15 cellular contexts compared by ENCODE assay signal in the genomic region with DNA sequence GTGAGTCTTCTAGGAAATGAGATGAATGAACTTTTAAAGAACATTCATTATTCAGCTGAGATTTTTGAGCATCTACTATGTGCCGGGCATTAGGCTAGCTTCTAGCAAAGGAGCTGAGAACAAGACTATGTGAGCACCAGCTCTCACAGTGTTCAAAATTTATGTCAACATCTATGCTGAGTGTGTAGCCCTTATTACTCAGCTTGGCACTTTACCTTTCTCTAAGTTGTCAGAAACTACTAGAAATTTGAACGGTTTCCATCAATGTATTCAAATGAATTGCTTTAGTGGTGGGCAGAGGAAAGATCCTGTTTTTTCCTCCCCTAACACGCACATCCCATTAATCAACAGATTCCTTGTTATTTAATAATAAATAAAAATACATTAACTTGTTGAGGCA. TPM values are rescaled to one million over a fixed set of nuclear protein-coding genes. Genes with fewer than 3 reads are reported as not detected.
DNase-seq lines count a peak whose midpoint lies in the region; ATAC-seq, FAIRE-seq and TF ChIP-seq lines count a peak whose summit lies in the region.
"Had no signal": no experiment of that assay in that cellular context is flagged by ENCODE, and none has a peak within 500 bp of the region (broad histone marks: within the 10 kb centered on the region; RNA-seq: fewer than 3 reads in every experiment).

No MANE protein-coding gene starts in this region.

- 94% methylated on average over 3 of the region's 3 CpGs for WGBS in HepG2 (ENCODE audit: low lambda C conversion rate)
- WGBS in right lobe of liver (ENCODE audit: insufficient coverage, low coverage, low lambda C conversion rate, missing lambda C conversion rate) = 85% methylated on average over 3 of the region's 3 CpGs

- POLR2A ChIA-PET in HepG2 (lab: Yijun Ruan, JAX) = interaction anchor here (1.2 to 4.2 kb wide), 5 partner anchors 8 to 54 kb away, joined by 3 to 20 read pairs (median 12); no protein-coding TSS in a partner anchor
- POLR2A ChIA-PET in CD8-positive, alpha-beta memory T cell (lab: Charles Lee) = no interaction called here

- BruUV-seq in HepG2 (replicated peaks; lab: Mats Ljungman, UMichigan) = no TSS peak

- TF ChIP-seq CTCF in HepG2 (CRISPR knock-in tag; IDR thresholded peaks at IDR 0.05) (no peak), right lobe of liver (IDR thresholded peaks at IDR 0.05) (no peak), keratinocyte (optimal IDR thresholded peaks at IDR 0.05 in 1 of 3, IDR thresholded peaks at IDR 0.05 in 1 of 3, conservative IDR thresholded peaks at IDR 0.05 in 1 of 3; ENCODE audit: extremely low read depth in 1 of 3, insufficient read depth in 2 of 3, low read length in 3 of 3) (no peak)

- no peak for TF ChIP-seq EP300 in HepG2 (IDR thresholded peaks at IDR 0.05; ENCODE audit: low read depth in 2 of 2, low read length in 2 of 2)
- TF ChIP-seq EP300 in HepG2 (CRISPR knock-in tag; IDR thresholded peaks at IDR 0.05; ENCODE audit: borderline replicate concordance) = no peak

- H3K4me1 Mint-ChIP-seq in CD8-positive, alpha-beta memory T cell = no peaks in the 10 kb centered on the region

- H3K36me3 ChIP-seq in HepG2 (replicated peaks in 1 of 2; ENCODE audit: control insufficient read depth in 1 of 2, insufficient read depth in 2 of 2, low read length in 2 of 2) (no peaks in the 10 kb centered on the region), right lobe of liver (no peaks in the 10 kb centered on the region), SJCRH30 (no peaks in the 10 kb centered on the region), keratinocyte (ENCODE audit: control insufficient read depth in 2 of 2, extremely low read depth in 1 of 2, insufficient read depth in 2 of 2, low read length in 2 of 2) (no peaks in the 10 kb centered on the region), Karpas-422 (ENCODE audit: insufficient read depth, low read length) (no peaks in the 10 kb centered on the region)
- H3K36me3 ChIP-seq in CD8-positive, alpha-beta memory T cell (ENCODE audit: insufficient read depth, low read length) = no peaks in the 10 kb centered on the region

- intact Hi-C loops in HepG2 (cut with micrococcal nuclease; ENCODE audit: unreplicated experiment) (loop anchor here (2.0 kb wide), 1 partner anchor 54 kb away; no protein-coding TSS in a partner anchor), right lobe of liver (cut with DNase I) (no loop called here)

- H3K79me2 ChIP-seq in HepG2 (ENCODE audit: insufficient read depth, low read length) (no peaks in the 10 kb centered on the region), keratinocyte (ENCODE audit: control insufficient read depth, insufficient read depth, low read length) (no peaks in the 10 kb centered on the region), Karpas-422 (ENCODE audit: low read length) (no peaks in the 10 kb centered on the region)

- H3K4me1 ChIP-seq in HepG2 (ENCODE audit: insufficient read depth, low read length) = peaks cover 45% of the 10 kb centered on the region
- no peaks in the 10 kb centered on the region for H3K4me1 ChIP-seq in right lobe of liver
- peaks cover 38% of the 10 kb centered on the region for H3K4me1 ChIP-seq in SJCRH30
- H3K4me1 ChIP-seq in keratinocyte (ENCODE audit: control insufficient read depth, extremely low read depth, insufficient read depth, low read length) = peaks cover 24% of the 10 kb centered on the region
- H3K4me1 ChIP-seq in Karpas-422 (ENCODE audit: low read length) = no peaks in the 10 kb centered on the region
- no peaks in the 10 kb centered on the region for H3K4me1 ChIP-seq in CD8-positive, alpha-beta memory T cell (ENCODE audit: insufficient read depth, low read length)

- no peak for TF ChIP-seq RAD21 in HepG2 (CRISPR knock-in tag; IDR thresholded peaks at IDR 0.05)

- no peaks in the 10 kb centered on the region for H3K9me3 Mint-ChIP-seq in CD8-positive, alpha-beta memory T cell

- H3K27ac ChIP-seq in HepG2 (ENCODE audit: extremely low read length, insufficient read depth, low read length) (peak overlapping the region; percentile 55), right lobe of liver (no peak overlapping the region), SJCRH30 (peak overlapping the region; percentile 54), keratinocyte (ENCODE audit: control insufficient read depth, insufficient read depth, low read length) (peak overlapping the region; percentile 80), Karpas-422 (ENCODE audit: low read length) (no peak overlapping the region)
- no peak overlapping the region for H3K27ac ChIP-seq in CD8-positive, alpha-beta memory T cell (ENCODE audit: low read depth, low read length)
- H3K27ac ChIP-seq: C4-2B had no signal

- no peaks in the 10 kb centered on the region for H3K27me3 ChIP-seq in HepG2 (ENCODE audit: control insufficient read depth in 1 of 2, insufficient read depth in 2 of 2, low read length in 2 of 2)
- no peaks in the 10 kb centered on the region for H3K27me3 ChIP-seq in right lobe of liver
- no peaks in the 10 kb centered on the region for H3K27me3 ChIP-seq in SJCRH30
- H3K27me3 ChIP-seq in keratinocyte (ENCODE audit: control insufficient read depth, extremely low read depth, insufficient read depth, low read length) = no peaks in the 10 kb centered on the region
- H3K27me3 ChIP-seq in Karpas-422 (ENCODE audit: low read length) = peaks cover 2% of the 10 kb centered on the region; the same call in 1 of the 2 replicates
- H3K27me3 ChIP-seq in CD8-positive, alpha-beta memory T cell (ENCODE audit: insufficient read depth, low read length, poor library complexity, severe bottlenecking) = no peaks in the 10 kb centered on the region

- no peak for TF ChIP-seq POLR2A in HepG2 (IDR thresholded peaks at IDR 0.05; ENCODE audit: insufficient read depth in 1 of 2, low read depth in 2 of 2, low read length in 2 of 2)
- TF ChIP-seq POLR2A in right lobe of liver (IDR thresholded peaks at IDR 0.05) = no peak

- no peak overlapping the region for H3K4me3 Mint-ChIP-seq in CD8-positive, alpha-beta memory T cell

- H3K9me2 ChIP-seq in Karpas-422 (replicated peaks; ENCODE audit: insufficient read depth, low read length) = no peaks in the 10 kb centered on the region

- H3K4me2 ChIP-seq in HepG2 (ENCODE audit: low read depth, low read length) (no peak overlapping the region), keratinocyte (ENCODE audit: control insufficient read depth, extremely low read depth, insufficient read depth, low read depth, low read length) (peak overlapping the region; percentile 29), Karpas-422 (ENCODE audit: low read depth, low read length, poor library complexity, severe bottlenecking) (no peak overlapping the region)

- H3K9me1 ChIP-seq in keratinocyte (ENCODE audit: control insufficient read depth, extremely low read depth, insufficient read depth, low read length) = no peaks in the 10 kb centered on the region

- CTCF ChIA-PET in HepG2 (lab: Yijun Ruan, JAX; ENCODE audit: low intra/inter-chr PET ratio, low total read pairs) = no interaction called here
- CTCF ChIA-PET in CD8-positive, alpha-beta memory T cell (lab: Charles Lee) = no interaction called here

- FAIRE-seq in HepG2 (lab: Jason Lieb, UNC) (no peak), keratinocyte (lab: Jason Lieb, UNC) (no peak)
- FAIRE-seq: A204.1, GM12892, H1 had no signal

- H3K9me3 ChIP-seq in HepG2 (ENCODE audit: low read length) (peaks cover 13% of the 10 kb centered on the region; the same call in 1 of the 2 replicates), right lobe of liver (no peaks in the 10 kb centered on the region), SJCRH30 (replicated peaks) (peaks cover 11% of the 10 kb centered on the region; the same call in 1 of the 2 replicates), keratinocyte (ENCODE audit: control insufficient read depth, low read depth, low read length) (peaks cover 7% of the 10 kb centered on the region), Karpas-422 (ENCODE audit: low read length) (no peaks in the 10 kb centered on the region)
- H3K9me3 ChIP-seq in CD8-positive, alpha-beta memory T cell (ENCODE audit: low read length) = no peaks in the 10 kb centered on the region

- DNase-seq in HepG2 (ENCODE audit: low spot score) (no peak), right lobe of liver (no peak), SJCRH30 (no peak), keratinocyte (ENCODE audit: low read depth, low spot score) (no peak), NCI-H446 (lab: John Stamatoyannopoulos, UW) (no peak), Karpas-422 (no peak), NCI-H526 treated with DMSO at 0.1 percent for 48 hours (lab: John Stamatoyannopoulos, UW) (no peak)
- no peak for DNase-seq in CD8-positive, alpha-beta memory T cell
- DNase-seq: NCI-H1417, NCI-H1930 had no signal

- dilution Hi-C loops in keratinocyte (cut with MboI; ENCODE audit: extremely low pct_ligation_motif_present, low sequenced_read_pairs) = no loop called here

- H3K27me3 Mint-ChIP-seq in CD8-positive, alpha-beta memory T cell = peaks cover 8 to 26% of the 10 kb centered on the region in 2 donors

- in situ Hi-C loops in HepG2 (cut with HindIII; ENCODE audit: extremely low pct_ligation_motif_present, low pct_unique_long_range_greater_than_20kb) = no loop called here

- no peak for ATAC-seq in HepG2
- ATAC-seq in right lobe of liver = no peak

- H4K20me1 ChIP-seq in HepG2 (ENCODE audit: insufficient read depth, low read length) = no peaks in the 10 kb centered on the region
- H4K20me1 ChIP-seq in keratinocyte (ENCODE audit: control insufficient read depth, extremely low read depth, insufficient read depth, low read length) = no peaks in the 10 kb centered on the region
- no peaks in the 10 kb centered on the region for H4K20me1 ChIP-seq in Karpas-422 (ENCODE audit: insufficient read depth, low read depth, low read length)

- H3K4me3 ChIP-seq in HepG2 (replicated peaks in 1 of 3; ENCODE audit: insufficient read depth in 1 of 3, low read depth in 2 of 3, low read length in 3 of 3) (no peak overlapping the region), right lobe of liver (no peak overlapping the region), SJCRH30 (no peak overlapping the region), keratinocyte (ENCODE audit: control insufficient read depth in 2 of 3, extremely low read depth in 1 of 3, insufficient read depth in 2 of 3, low read depth in 1 of 3, low read length in 3 of 3) (no peak overlapping the region), Karpas-422 (ENCODE audit: low read length) (no peak overlapping the region)
- no peak overlapping the region for H3K4me3 ChIP-seq in CD8-positive, alpha-beta memory T cell (ENCODE audit: low read length)

- H3K9ac ChIP-seq in HepG2 (ENCODE audit: insufficient read depth, low read depth, low read length) = 0 out of 2 replicates have a peak overlapping the region, but pooled peaks have one; percentile 24
- H3K9ac ChIP-seq in keratinocyte (ENCODE audit: control insufficient read depth, extremely low read depth, insufficient read depth, low read length) = peak overlapping the region; percentile 19
- H3K9ac ChIP-seq in Karpas-422 (ENCODE audit: low read length) = no peak overlapping the region

- no peak overlapping the region for H3K27ac Mint-ChIP-seq in CD8-positive, alpha-beta memory T cell

- H2AFZ ChIP-seq in HepG2 (ENCODE audit: low read length) (no peak overlapping the region), keratinocyte (ENCODE audit: control insufficient read depth, low read length) (no peak overlapping the region), Karpas-422 (ENCODE audit: low read length) (no peak overlapping the region)

- no peaks in the 10 kb centered on the region for H3K36me3 Mint-ChIP-seq in CD8-positive, alpha-beta memory T cell

RNA-seq across cellular contexts. Expression of a gene that starts 33.3 kb away (rescaled TPM):
- total RNA-seq in HepG2 (2016; rRNA removed; fragmentation: Illumina TruSeq; extraction: Trizol) = 6.9 and 9.4 TPM in 2 replicates
- total RNA-seq in HepG2 (2016; cell fraction: cytosol; rRNA removed; fragmentation: Illumina TruSeq; extraction: Trizol; ENCODE audit: low read depth) = 67.3 and 73.1 TPM in 2 replicates
- 6.1 and 9.5 TPM in 2 replicates for total RNA-seq in HepG2 (2016; cell fraction: insoluble cytoplasmic fraction; rRNA removed; fragmentation: Illumina TruSeq; extraction: Trizol)
- 33.5 and 36.3 TPM in 2 replicates for total RNA-seq in HepG2 (2016; cell fraction: membrane; rRNA removed; fragmentation: Illumina TruSeq; extraction: Trizol)
- total RNA-seq in HepG2 (2016; cell fraction: nucleus; rRNA removed; fragmentation: Illumina TruSeq; extraction: Trizol) = 7.8 and 8.5 TPM in 2 replicates
- 23.7 and 32.7 TPM in 2 replicates for polyA plus RNA-seq in HepG2 (2011; rRNA removed)
- 15.3 and 17.1 TPM in 2 replicates for polyA plus RNA-seq in HepG2 (2011; cell fraction: cytosol; rRNA removed)
- polyA plus RNA-seq in HepG2 (2011; cell fraction: nucleus; rRNA removed) = 38.3 and 55.7 TPM in 2 replicates
- polyA plus RNA-seq in HepG2 (2012) = 1.8 and 6.1 TPM in 2 replicates
- 0.28 and 0.52 TPM in 2 replicates for polyA plus RNA-seq in HepG2 (2016; cell fraction: cytosol; fragmentation: Illumina TruSeq; extraction: Trizol; ENCODE audit: low read depth)
- 2.7 and 3.9 TPM in 2 replicates for polyA plus RNA-seq in HepG2 (2016; cell fraction: insoluble cytoplasmic fraction; fragmentation: Illumina TruSeq; extraction: Trizol; ENCODE audit: low read depth)
- 0.63 and 1.2 TPM in 2 replicates for polyA plus RNA-seq in HepG2 (2016; cell fraction: membrane; fragmentation: Illumina TruSeq; extraction: Trizol; ENCODE audit: low read depth)
- 13.8 and 14.1 TPM in 2 replicates for polyA plus RNA-seq in HepG2 (2016; cell fraction: nucleus; fragmentation: Illumina TruSeq; extraction: Trizol; ENCODE audit: insufficient read depth, low read depth)
- 40.3 TPM in 1 of 2 replicates, not detected in the other for polyA minus RNA-seq in HepG2 (2011; rRNA and poly(A)+ RNA removed; ENCODE audit: low replicate concordance)
- polyA minus RNA-seq in HepG2 (2011; cell fraction: cytosol; rRNA and poly(A)+ RNA removed) = 45.4 and 51.8 TPM in 2 replicates
- polyA minus RNA-seq in HepG2 (2011; cell fraction: nucleus; rRNA and poly(A)+ RNA removed) = 44.9 and 49.7 TPM in 2 replicates
- total RNA-seq in right lobe of liver = not detected
- not detected in 2 replicates for total RNA-seq in SJCRH30 (2014; rRNA removed; shearing (Covaris generic))
- 7.3 to 18.2 TPM (median 7.7 TPM) in 3 replicates for polyA plus RNA-seq in keratinocyte
- not detected for polyA plus RNA-seq in keratinocyte (2011; ENCODE audit: low read depth)
- 4.8 and 7.8 TPM in 2 replicates for polyA plus RNA-seq in keratinocyte (2011; cell fraction: cytosol; rRNA removed)
- polyA plus RNA-seq in keratinocyte (2011; cell fraction: nucleus; rRNA removed) = 34.1 and 38.0 TPM in 2 replicates
- 5.9 TPM in 1 of 2 replicates, not detected in the other for polyA plus RNA-seq in keratinocyte (2012; ENCODE audit: low replicate concordance)
- 21.2 to 41.0 TPM (median 33.8 TPM) in 3 replicates for polyA minus RNA-seq in keratinocyte
- polyA minus RNA-seq in keratinocyte (2011; cell fraction: cytosol; rRNA and poly(A)+ RNA removed) = 27.0 TPM
- 18.9 and 23.8 TPM in 2 replicates for polyA minus RNA-seq in keratinocyte (2011; cell fraction: nucleus; rRNA and poly(A)+ RNA removed)
- not detected in 2 replicates for total RNA-seq in Karpas-422 (2014; rRNA removed; shearing (Covaris generic); ENCODE audit: low replicate concordance)
- under 1 TPM; 0.37 to 0.58 TPM for total RNA-seq in CD8-positive, alpha-beta memory T cell
- polyA plus RNA-seq in CD8-positive, alpha-beta memory T cell = 0.40 TPM
- total RNA-seq: H1, LHCN-M2 had no signal
- polyA plus RNA-seq: H1 had no signal

Comparison
In these comparisons a context has a peak if more than half of its experiments do, and no peak if none do; other contexts are left out.
1. H3K27ac ChIP-seq: peak in HepG2 (single experiment), SJCRH30 (single experiment) and keratinocyte (single experiment); none in right lobe of liver (0 of 3), Karpas-422 (single experiment) and CD8-positive, alpha-beta memory T cell (single experiment).